In the genomic region with DNA sequence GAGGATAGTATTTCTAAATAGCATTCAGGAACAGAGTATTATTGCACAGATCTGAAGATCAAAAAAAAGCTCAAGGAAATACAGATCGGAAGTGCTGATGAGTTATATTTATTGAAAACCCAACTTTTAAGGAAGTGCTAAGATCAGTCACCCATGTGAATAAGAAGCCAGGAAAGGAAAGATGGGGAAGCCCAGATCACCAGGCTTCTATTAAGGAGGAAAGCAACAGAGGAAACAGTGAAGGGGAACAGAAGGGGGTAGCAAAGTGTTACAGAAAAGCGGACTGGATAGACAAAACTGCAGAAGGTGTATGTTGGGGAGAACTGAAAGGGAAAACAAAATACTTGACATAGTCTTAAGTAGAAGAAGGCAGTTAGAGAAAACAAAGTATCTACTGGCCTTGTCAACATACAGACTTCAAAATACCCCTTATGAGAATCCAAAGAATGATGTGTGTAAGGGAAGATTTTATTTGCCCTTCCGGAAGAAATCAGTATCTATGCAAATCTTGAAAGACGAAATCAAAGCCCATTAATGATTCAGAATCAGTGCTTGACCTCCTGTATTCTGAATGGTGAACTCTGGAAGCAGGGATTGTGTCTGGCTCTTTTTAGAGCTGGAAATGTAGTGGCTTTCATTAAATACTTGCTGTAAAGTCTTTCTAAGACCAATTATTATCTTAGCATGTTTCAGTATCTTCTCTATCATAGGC, we compare ENCODE assay signal across 19 cellular contexts. TPM values are rescaled to one million over a fixed set of nuclear protein-coding genes. Genes with fewer than 3 reads are reported as not detected.
DNase-seq lines count a peak whose midpoint lies in the region; FAIRE-seq and TF ChIP-seq lines count a peak whose summit lies in the region.
"Had no signal": no experiment of that assay in that cellular context is flagged by ENCODE, and none has a peak within 500 bp of the region (broad histone marks: within the 10 kb centered on the region; RNA-seq: fewer than 3 reads in every experiment).

No MANE protein-coding gene starts in this region.

- no peak for FAIRE-seq in GM12891 (lab: Jason Lieb, UNC)

- no peaks in the 10 kb centered on the region for H3K9me3 Mint-ChIP-seq in neural crest cell
- no peaks in the 10 kb centered on the region for H3K9me3 Mint-ChIP-seq in chondrocyte (ENCODE audit: low read depth)
- H3K9me3 Mint-ChIP-seq: T-cell had no signal

- TF ChIP-seq CTCF in neural crest cell (conservative IDR thresholded peaks at IDR 0.05) (no peak), chondrocyte (IDR thresholded peaks at IDR 0.05) (no peak)

- DNase-seq in GM12891 (ENCODE audit: insufficient read length, low spot score) = no peak
- DNase-seq in KBM-7 = peak; percentile 12
- DNase-seq in dermis blood vessel endothelial cell = peak; percentile 2
- no peak for DNase-seq in neural crest cell (ENCODE audit: low read depth, low spot score)
- no peak for DNase-seq in chondrocyte (ENCODE audit: low spot score)
- no peak for DNase-seq in OCI-M1 (lab: John Stamatoyannopoulos, UW)
- no peak for DNase-seq in NCI-H526 treated with DMSO at 0.1 percent for 48 hours (lab: John Stamatoyannopoulos, UW)
- DNase-seq: activated CD4-positive, alpha-beta T cell treated with anti-CD3 and anti-CD28 coated beads, Interleukin-2, amount 50 U/mL, for 48 hours; activated T-cell treated with anti-CD3 and anti-CD28 coated beads for 4 hours; AML-193; caudate nucleus; effector memory CD4-positive, alpha-beta T cell; NCI-H2029 treated with DMSO at 0.1 percent for 48 hours; NCI-H446 treated with DMSO at 0.1 percent for 48 hours; NK-92 treated with Interleukin-12 subunit alpha and Interleukin-12 subunit beta, amount 100 ng/mL, for 24 hours; right cardiac atrium; stimulated activated naive CD4-positive, alpha-beta T cell treated with Interleukin-2 at 50 U/mL for 16 hours; T-cell; trophoblast cell had no signal

- TF ChIP-seq POLR2A in GM12891 (IDR thresholded peaks at IDR 0.05; ENCODE audit: low read depth, low read length) = no peak

- H3K27ac Mint-ChIP-seq in neural crest cell (ENCODE audit: unreplicated experiment) (peak overlapping the region; percentile 86), chondrocyte (ENCODE audit: unreplicated experiment) (no peak overlapping the region)
- H3K27ac Mint-ChIP-seq: T-cell had no signal

- H3K4me1 Mint-ChIP-seq in neural crest cell (peaks cover 4% of the 10 kb centered on the region), chondrocyte (ENCODE audit: low read depth) (no peaks in the 10 kb centered on the region)

- H3K27me3 Mint-ChIP-seq in neural crest cell (ENCODE audit: low read depth) = no peaks in the 10 kb centered on the region
- H3K27me3 Mint-ChIP-seq in chondrocyte (ENCODE audit: low read depth) = no peaks in the 10 kb centered on the region
- H3K27me3 Mint-ChIP-seq: T-cell had no signal

- H3K4me3 Mint-ChIP-seq in neural crest cell (no peak overlapping the region), chondrocyte (ENCODE audit: unreplicated experiment) (no peak overlapping the region)
- H3K4me3 Mint-ChIP-seq: T-cell had no signal

- H3K36me3 Mint-ChIP-seq in neural crest cell (ENCODE audit: low read depth) (peaks cover 4% of the 10 kb centered on the region), chondrocyte (ENCODE audit: low read depth) (peaks cover 17% of the 10 kb centered on the region)

- in situ Hi-C loops in KBM-7 (cut with MboI; ENCODE audit: low pct_unique_long_range_greater_than_20kb, low sequenced_read_pairs) = no loop called here

TF ChIP-seq in GM12891, 5 proteins besides CTCF, POLR2A, EP300 and RAD21:
- TF ChIP-seq SPI1 (IDR thresholded peaks at IDR 0.05; ENCODE audit: low read depth, low read length) (0 out of 2 replicates have a peak, but pooled peaks have one; percentile 12), TAF1 (IDR thresholded peaks at IDR 0.05; ENCODE audit: low read depth, low read length) (no peak)

RNA-seq across cellular contexts. Expression of a gene that starts 12.1 kb away (rescaled TPM):
- 31.8 TPM for polyA plus RNA-seq in GM12891 (2012; ENCODE audit: low read depth, missing spikeins)
- total RNA-seq in dermis blood vessel endothelial cell = 43.5 and 55.0 TPM in 2 replicates
- total RNA-seq in neural crest cell = 35.7 and 36.2 TPM in 2 replicates
- total RNA-seq in chondrocyte = 59.1 to 60.3 TPM (median 59.3 TPM) in 3 replicates

Comparison
In these comparisons a context has a peak if more than half of its experiments do, and no peak if none do; other contexts are left out.
1. DNase-seq: peak in KBM-7 (single experiment) and dermis blood vessel endothelial cell (single experiment); none in GM12891 (single experiment), neural crest cell (single experiment), chondrocyte (single experiment), OCI-M1 (single experiment) and NCI-H526 treated with DMSO at 0.1 percent for 48 hours (single experiment).